32 cellular contexts compared by ENCODE assay signal in genomic region chr17:6671431-6671830, GRCh38. TPM values are rescaled to one million over a fixed set of nuclear protein-coding genes. Genes with fewer than 3 reads are reported as not detected.
"Had no signal": no experiment of that assay in that cellular context is flagged by ENCODE, and none has a peak within 500 bp of the region (broad histone marks: within the 10 kb centered on the region; RNA-seq: fewer than 3 reads in every experiment).

No MANE protein-coding gene starts in this region.

- H3K36me3 Mint-ChIP-seq: activated CD4-positive, alpha-beta memory T cell treated with anti-CD3 and anti-CD28 coated beads for 36 hours; mesothelial cell of epicardium had no signal

- H3K4me1 ChIP-seq: heart right ventricle, psoas muscle, thyroid gland, upper lobe of left lung, vagina had no signal

- H3K9me3 ChIP-seq: heart right ventricle, pancreas, psoas muscle, stomach, thyroid gland, upper lobe of left lung, vagina had no signal

- H3K9me3 Mint-ChIP-seq: activated CD4-positive, alpha-beta memory T cell treated with anti-CD3 and anti-CD28 coated beads for 36 hours; activated CD4-positive, alpha-beta T cell treated with anti-CD3 and anti-CD28 coated beads, Interleukin-2, amount 10 ng/mL, durations not matched to agents 24 days and 14 days; central memory CD8-positive, alpha-beta T cell; dendritic cell treated with granulocyte-macrophage colony-stimulating factor and Interleukin-4, amounts not matched to agents 40 ng/mL and 50 ng/mL, for 4 days; mesothelial cell of epicardium; naive B cell; stimulated activated naive B cell treated with anti-CD40 and anti-IgM and Interleukin-4, amounts not matched to agents 10 μg/mL and 1 μg/mL and 100 μg/mL, for 72 hours had no signal

- ATAC-seq: heart right ventricle; left cardiac atrium; left ventricle myocardium superior; pancreas; psoas muscle; stimulated activated naive B cell treated with anti-CD40 and anti-IgM and Interleukin-4, amounts not matched to agents 10 μg/mL and 1 μg/mL and 100 μg/mL, for 72 hours had no signal

- H3K4me1 Mint-ChIP-seq: central memory CD8-positive, alpha-beta T cell; mesothelial cell of epicardium had no signal

- H3K4me3 Mint-ChIP-seq: activated CD4-positive, alpha-beta memory T cell treated with anti-CD3 and anti-CD28 coated beads for 36 hours; activated CD4-positive, alpha-beta T cell treated with anti-CD3 and anti-CD28 coated beads, Interleukin-2, amount 10 ng/mL, durations not matched to agents 24 days and 14 days; central memory CD8-positive, alpha-beta T cell; dendritic cell treated with granulocyte-macrophage colony-stimulating factor and Interleukin-4, amounts not matched to agents 40 ng/mL and 50 ng/mL, for 4 days; mesothelial cell of epicardium; naive B cell; stimulated activated naive B cell treated with anti-CD40 and anti-IgM and Interleukin-4, amounts not matched to agents 10 μg/mL and 1 μg/mL and 100 μg/mL, for 72 hours had no signal

- H3K27ac Mint-ChIP-seq: activated CD4-positive, alpha-beta memory T cell treated with anti-CD3 and anti-CD28 coated beads for 36 hours; activated CD4-positive, alpha-beta T cell treated with anti-CD3 and anti-CD28 coated beads, Interleukin-2, amount 10 ng/mL, durations not matched to agents 24 days and 14 days; dendritic cell treated with granulocyte-macrophage colony-stimulating factor and Interleukin-4, amounts not matched to agents 40 ng/mL and 50 ng/mL, for 4 days; mesothelial cell of epicardium; naive B cell; stimulated activated naive B cell treated with anti-CD40 and anti-IgM and Interleukin-4, amounts not matched to agents 10 μg/mL and 1 μg/mL and 100 μg/mL, for 72 hours had no signal

- H3K27ac ChIP-seq: heart right ventricle, pancreas, psoas muscle, stomach, thyroid gland, upper lobe of left lung, vagina had no signal

- H3K4me3 ChIP-seq: heart right ventricle, pancreas, psoas muscle, smooth muscle cell, stomach, thyroid gland, upper lobe of left lung, vagina had no signal

- DNase-seq: activated CD4-positive, alpha-beta memory T cell treated with anti-CD3 and anti-CD28 coated beads for 36 hours; activated CD4-positive, alpha-beta T cell treated with anti-CD3 and anti-CD28 coated beads, Interleukin-2, amount 10 ng/mL, durations not matched to agents 24 days and 14 days; activated CD4-positive, CD25-positive, alpha-beta regulatory T cell treated with anti-CD3 and anti-CD28 coated beads, Interleukin-2, amount 50 U/mL, for 72 hours; activated CD8-positive, alpha-beta memory T cell treated with anti-CD3 and anti-CD28 coated beads, Interleukin-2, amount 50 U/mL, for 4 hours; activated gamma-delta T cell treated with Interleukin-2 at 50 U/mL for 16 hours; activated naive CD4-positive, alpha-beta T cell treated with anti-CD3 and anti-CD28 coated beads, Interleukin-2, amount 50 U/mL, for 16 hours; activated T-cell treated with anti-CD3 and anti-CD28 coated beads, Interleukin-2, amount 50 U/mL, for 1 hour; amygdala; foreskin fibroblast; heart right ventricle; left cardiac atrium; left ventricle myocardium superior; naive B cell; nucleus accumbens; pancreas; psoas muscle; stimulated activated CD4-positive, alpha-beta T cell treated with anti-CD3 and anti-CD28 coated beads, Interleukin-1b, Interleukin-23, amount 100 ng/mL, for 48 hours; stimulated activated CD4-positive, alpha-beta T cell treated with anti-CD3 and anti-CD28 coated beads, Interleukin-4, amount 100 ng/mL, for 4 hours; stimulated activated CD8-positive, alpha-beta memory T cell treated with anti-CD3 and anti-CD28 coated beads, Interleukin-4, amount 100 ng/mL, for 48 hours; stimulated activated naive B cell treated with anti-CD40 and anti-IgM and Interleukin-4, amounts not matched to agents 10 μg/mL and 1 μg/mL and 100 μg/mL, for 72 hours; stomach; T-helper 2 cell; thyroid gland had no signal

- H3K27me3 Mint-ChIP-seq: activated CD4-positive, alpha-beta memory T cell treated with anti-CD3 and anti-CD28 coated beads for 36 hours; central memory CD8-positive, alpha-beta T cell; naive B cell; stimulated activated naive B cell treated with anti-CD40 and anti-IgM and Interleukin-4, amounts not matched to agents 10 μg/mL and 1 μg/mL and 100 μg/mL, for 72 hours had no signal

- H3K4me2 ChIP-seq: smooth muscle cell had no signal

- H3K36me3 ChIP-seq: heart right ventricle, pancreas, stomach, thyroid gland, upper lobe of left lung, vagina had no signal

- H3K27me3 ChIP-seq: pancreas, thyroid gland, upper lobe of left lung, vagina had no signal

RNA-seq across cellular contexts. Expression of gene SLC13A5, which starts 41.7 kb away (rescaled TPM):
- total RNA-seq: activated CD4-positive, alpha-beta memory T cell treated with anti-CD3 and anti-CD28 coated beads for 36 hours; activated CD4-positive, alpha-beta T cell treated with anti-CD3 and anti-CD28 coated beads, Interleukin-2, amount 10 ng/mL, durations not matched to agents 24 days and 14 days; activated CD8-positive, alpha-beta memory T cell treated with anti-CD3 and anti-CD28 coated beads for 36 hours; epithelial cell of proximal tubule; left ventricle myocardium superior; stomach had no signal
- polyA plus RNA-seq: neural cell, smooth muscle cell had no signal
